In the genomic region with DNA sequence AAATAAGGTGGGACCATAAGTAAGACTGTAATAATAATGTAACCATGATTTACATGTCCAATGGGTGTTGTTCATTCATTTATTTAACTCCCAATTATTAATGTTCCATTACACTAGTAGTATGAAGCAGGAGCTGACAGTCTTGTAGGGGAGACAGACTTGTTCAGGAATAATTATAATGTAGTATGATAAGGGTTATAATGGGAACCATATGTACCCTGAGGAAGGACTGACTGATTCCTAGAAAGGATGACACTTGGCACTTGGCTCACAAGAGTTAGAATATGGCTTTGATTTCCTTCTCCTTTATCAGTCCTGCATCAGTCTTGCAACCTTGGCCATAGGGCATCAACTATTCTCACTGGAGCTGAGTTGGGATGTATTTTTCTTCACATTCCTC, we compare ENCODE assay signal across 15 cellular contexts. TPM values are rescaled to one million over a fixed set of nuclear protein-coding genes. Genes with fewer than 3 reads are reported as not detected.
"Had no signal": no experiment of that assay in that cellular context is flagged by ENCODE, and none has a peak within 500 bp of the region (broad histone marks: within the 10 kb centered on the region; RNA-seq: fewer than 3 reads in every experiment).

No MANE protein-coding gene starts in this region.

- H3K36me3 ChIP-seq: prostate gland, spleen, suprapubic skin, upper lobe of right lung had no signal

- H3K4me3 ChIP-seq: prostate gland, spleen, suprapubic skin, upper lobe of right lung had no signal

- H3K36me3 Mint-ChIP-seq: WTC11 had no signal

- H3K27ac ChIP-seq: prostate gland, spleen, suprapubic skin, upper lobe of right lung had no signal

- H3K27me3 ChIP-seq: spleen, suprapubic skin, upper lobe of right lung had no signal

- H3K27ac Mint-ChIP-seq: activated CD8-positive, alpha-beta T cell treated with anti-CD3 and anti-CD28 coated beads for 36 hours; stimulated activated naive CD8-positive, alpha-beta T cell treated with anti-CD3 and anti-CD28 coated beads, Interleukin-15, Interleukin-2, amounts not matched to agents 100 ng/mL and 50 ng/mL, for 24 hours; T-helper 17 cell; WTC11 had no signal

- DNase-seq: activated CD4-positive, alpha-beta T cell treated with anti-CD3 and anti-CD28 coated beads for 4 hours; activated CD8-positive, alpha-beta T cell treated with anti-CD3 and anti-CD28 coated beads for 36 hours; activated effector memory CD4-positive, alpha-beta T cell treated with anti-CD3 and anti-CD28 coated beads, Interleukin-2, amount 50 U/mL, for 16 hours; activated T-cell treated with anti-CD3 and anti-CD28 coated beads, Interleukin-2, amount 50 U/mL, for 48 hours; erythroblast; hypothalamus; spleen; T-helper 17 cell; upper lobe of right lung had no signal

- H3K9me3 ChIP-seq: prostate gland, suprapubic skin, upper lobe of right lung had no signal

- H3K9me3 Mint-ChIP-seq: activated CD8-positive, alpha-beta T cell treated with anti-CD3 and anti-CD28 coated beads for 36 hours; stimulated activated naive CD8-positive, alpha-beta T cell treated with anti-CD3 and anti-CD28 coated beads, Interleukin-15, Interleukin-2, amounts not matched to agents 100 ng/mL and 50 ng/mL, for 24 hours; WTC11 had no signal

- ATAC-seq: activated CD8-positive, alpha-beta T cell treated with anti-CD3 and anti-CD28 coated beads for 36 hours; activated naive CD4-positive, alpha-beta T cell treated with anti-CD3 and anti-CD28 coated beads, Interleukin-2, amount 50 U/mL, for 72 hours; sciatic nerve; T-helper 17 cell; upper lobe of right lung; WTC11 had no signal

- H3K4me3 Mint-ChIP-seq: activated CD8-positive, alpha-beta T cell treated with anti-CD3 and anti-CD28 coated beads for 36 hours; stimulated activated naive CD8-positive, alpha-beta T cell treated with anti-CD3 and anti-CD28 coated beads, Interleukin-15, Interleukin-2, amounts not matched to agents 100 ng/mL and 50 ng/mL, for 24 hours; T-helper 17 cell; WTC11 had no signal

- H3K4me1 ChIP-seq: prostate gland, suprapubic skin, upper lobe of right lung had no signal

- H3K27me3 Mint-ChIP-seq: activated CD8-positive, alpha-beta T cell treated with anti-CD3 and anti-CD28 coated beads for 36 hours; stimulated activated naive CD8-positive, alpha-beta T cell treated with anti-CD3 and anti-CD28 coated beads, Interleukin-15, Interleukin-2, amounts not matched to agents 100 ng/mL and 50 ng/mL, for 24 hours; T-helper 17 cell had no signal

- H3K4me1 Mint-ChIP-seq: T-helper 17 cell, WTC11 had no signal

RNA-seq across cellular contexts. Expression of a gene that starts 24.2 kb away (rescaled TPM):
- total RNA-seq: activated CD8-positive, alpha-beta T cell treated with anti-CD3 and anti-CD28 coated beads for 36 hours; activated naive CD4-positive, alpha-beta T cell treated with anti-CD3 and anti-CD28 coated beads, Interleukin-2, amount 50 U/mL, for 72 hours; T-helper 17 cell had no signal
